1 cellular context compared by ENCODE assay signal in genomic region chr22:40631925-40632324, GRCh38.
TF ChIP-seq lines count a peak whose summit lies in the region.

No MANE protein-coding gene starts in this region.

TF ChIP-seq in SK-N-SH, 30 proteins besides CTCF, POLR2A, EP300 and RAD21 (continued from another document):
- TF ChIP-seq REST (IDR thresholded peaks at IDR 0.05; ENCODE audit: low read depth, low read length) (no peak), GABPA (IDR thresholded peaks at IDR 0.05; ENCODE audit: low read depth) (no peak), RXRA (IDR thresholded peaks at IDR 0.05; ENCODE audit: borderline replicate concordance, low read depth) (no peak)
